1 cellular context compared by ENCODE assay signal in the genomic region with DNA sequence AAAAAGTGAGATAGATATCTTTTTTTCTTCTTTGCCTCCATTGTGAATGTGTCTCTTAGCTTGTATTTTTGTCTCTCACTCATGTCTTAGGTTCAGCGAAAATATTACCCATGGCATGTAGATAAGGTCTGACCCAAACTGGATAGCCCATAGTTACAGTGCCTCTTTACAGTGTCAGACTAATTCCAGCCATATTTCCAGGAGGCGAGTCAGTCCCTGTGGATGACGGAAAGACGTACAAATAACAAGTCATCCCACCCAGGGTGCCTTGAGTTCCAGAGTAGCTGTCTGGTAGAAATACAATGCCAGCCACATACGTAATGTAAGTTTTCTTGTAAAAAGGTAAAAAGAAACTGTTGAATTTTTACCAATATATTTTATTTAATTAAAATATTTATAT.
TF ChIP-seq lines count a peak whose summit lies in the region.

No MANE protein-coding gene starts in this region.

TF ChIP-seq in GM23338, 12 proteins besides CTCF, POLR2A, EP300 and RAD21 (continued from another document):
- no peak for TF ChIP-seq REST (IDR thresholded peaks at IDR 0.05; ENCODE audit: unreplicated experiment)
- no peak for TF ChIP-seq POLR2AphosphoS5 (IDR thresholded peaks at IDR 0.05; ENCODE audit: low read depth)
- no peak for TF ChIP-seq ZNF114 (CRISPR knock-in tag; IDR thresholded peaks at IDR 0.05)
- no peak for TF ChIP-seq ZNF331 (CRISPR knock-in tag; IDR thresholded peaks at IDR 0.05; ENCODE audit: low read depth)
- TF ChIP-seq, protein P1, sequence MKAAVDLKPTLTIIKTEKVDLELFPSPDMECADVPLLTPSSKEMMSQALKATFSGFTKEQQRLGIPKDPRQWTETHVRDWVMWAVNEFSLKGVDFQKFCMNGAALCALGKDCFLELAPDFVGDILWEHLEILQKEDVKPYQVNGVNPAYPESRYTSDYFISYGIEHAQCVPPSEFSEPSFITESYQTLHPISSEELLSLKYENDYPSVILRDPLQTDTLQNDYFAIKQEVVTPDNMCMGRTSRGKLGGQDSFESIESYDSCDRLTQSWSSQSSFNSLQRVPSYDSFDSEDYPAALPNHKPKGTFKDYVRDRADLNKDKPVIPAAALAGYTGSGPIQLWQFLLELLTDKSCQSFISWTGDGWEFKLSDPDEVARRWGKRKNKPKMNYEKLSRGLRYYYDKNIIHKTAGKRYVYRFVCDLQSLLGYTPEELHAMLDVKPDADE (IDR thresholded peaks at IDR 0.05): no peak
